Comparison of ENCODE assay signal across 14 cellular contexts in genomic region chr22:25039255-25039654, GRCh38.
A peak's percentile ranks its signal among the peaks of the same experiment; 100 is the strongest.
DNase-seq lines count a peak whose midpoint lies in the region; ATAC-seq, FAIRE-seq and TF ChIP-seq lines count a peak whose summit lies in the region.
"Had no signal": no experiment of that assay in that cellular context is flagged by ENCODE, and none has a peak within 500 bp of the region (broad histone marks: within the 10 kb centered on the region; RNA-seq: fewer than 3 reads in every experiment).

No MANE protein-coding gene starts in this region.

- H3K4me1 ChIP-seq in liver (ENCODE audit: control insufficient read depth in 4 of 4, insufficient read depth in 4 of 4, low read length in 3 of 4) (peaks cover 8 to 23% (median 17%) of the 10 kb centered on the region in 4 donors), HepG2 (ENCODE audit: insufficient read depth, low read length) (no peaks in the 10 kb centered on the region)
- H3K4me1 ChIP-seq: BLaER1 treated with 17β-estradiol and CSF1 and Interleukin-3, amounts not matched to agents 10 nM and 100 nM had no signal

- H3K36me3 ChIP-seq in liver (ENCODE audit: control insufficient read depth in 4 of 4, insufficient read depth in 3 of 4, low read depth in 1 of 4, low read length in 3 of 4) (no peaks in the 10 kb centered on the region), HepG2 (replicated peaks in 1 of 2; ENCODE audit: control insufficient read depth in 1 of 2, insufficient read depth in 2 of 2, low read length in 2 of 2) (peaks cover 12 to 30% of the 10 kb centered on the region in 2 experiments)
- H3K36me3 ChIP-seq: BLaER1 treated with 17β-estradiol and CSF1 and Interleukin-3, amounts not matched to agents 10 nM and 100 nM had no signal

- H3K27ac ChIP-seq in liver (ENCODE audit: low read depth in 1 of 2, low read length in 2 of 2) (peak overlapping the region; percentile 4 to 57), HepG2 (ENCODE audit: extremely low read length, insufficient read depth, low read length) (no peak overlapping the region)
- H3K27ac ChIP-seq: BLaER1 treated with 17β-estradiol and CSF1 and Interleukin-3, amounts not matched to agents 10 nM and 100 nM had no signal

- in situ Hi-C loops in HepG2 (cut with HindIII; ENCODE audit: extremely low pct_ligation_motif_present, low pct_unique_long_range_greater_than_20kb) = loop anchor here (25.0 kb wide), 1 partner anchor 277 kb away; the partner anchor contains the start of gene PIWIL3

- DNase-seq in HepG2 (ENCODE audit: low spot score) = no peak
- DNase-seq in left lobe of liver (ENCODE audit: low spot score) = peak; percentile 93
- DNase-seq in sciatic nerve (ENCODE audit: low spot score) = no peak
- DNase-seq in T-helper 2 cell = no peak
- DNase-seq: ACHN; Calu3; CD4-positive, CD25-positive, alpha-beta regulatory T cell; H7 had no signal

- TF ChIP-seq CTCF in liver (IDR thresholded peaks at IDR 0.05; ENCODE audit: low read depth, low read length, missing input control) = no peak
- TF ChIP-seq CTCF in HepG2 (CRISPR knock-in tag; IDR thresholded peaks at IDR 0.05) = no peak

- TF ChIP-seq EP300 in HepG2 (IDR thresholded peaks at IDR 0.05; ENCODE audit: low read depth in 2 of 2, low read length in 2 of 2) (no peak), HepG2 (CRISPR knock-in tag; IDR thresholded peaks at IDR 0.05; ENCODE audit: borderline replicate concordance) (no peak)

- H3K27me3 ChIP-seq in liver (ENCODE audit: control insufficient read depth in 4 of 4, insufficient read depth in 4 of 4, low read length in 3 of 4) = no peaks in the 10 kb centered on the region
- H3K27me3 ChIP-seq in HepG2 (ENCODE audit: control insufficient read depth in 1 of 2, insufficient read depth in 2 of 2, low read length in 2 of 2) = no peaks in the 10 kb centered on the region
- H3K27me3 ChIP-seq: BLaER1 treated with 17β-estradiol and CSF1 and Interleukin-3, amounts not matched to agents 10 nM and 100 nM had no signal

- H3K9ac ChIP-seq in liver (ENCODE audit: low read depth in 1 of 2, low read length in 2 of 2) (no peak overlapping the region), HepG2 (ENCODE audit: insufficient read depth, low read depth, low read length) (no peak overlapping the region)
- H3K9ac ChIP-seq: BLaER1 treated with 17β-estradiol and CSF1 and Interleukin-3, amounts not matched to agents 10 nM and 100 nM had no signal

- POLR2A ChIA-PET in HepG2 (lab: Yijun Ruan, JAX) = no interaction called here

- no peak for TF ChIP-seq POLR2A in HepG2 (IDR thresholded peaks at IDR 0.05; ENCODE audit: insufficient read depth in 1 of 2, low read depth in 2 of 2, low read length in 2 of 2)

- H3K9me3 ChIP-seq in liver (ENCODE audit: control insufficient read depth in 4 of 4, low read length in 3 of 4) (no peaks in the 10 kb centered on the region), HepG2 (ENCODE audit: low read length) (no peaks in the 10 kb centered on the region)
- H3K9me3 ChIP-seq: BLaER1 treated with 17β-estradiol and CSF1 and Interleukin-3, amounts not matched to agents 10 nM and 100 nM had no signal

- no peaks in the 10 kb centered on the region for H4K20me1 ChIP-seq in HepG2 (ENCODE audit: insufficient read depth, low read length)
- H4K20me1 ChIP-seq: BLaER1 treated with 17β-estradiol and CSF1 and Interleukin-3, amounts not matched to agents 10 nM and 100 nM had no signal

- H3K79me2 ChIP-seq in HepG2 (ENCODE audit: insufficient read depth, low read length) = no peaks in the 10 kb centered on the region

- ATAC-seq in HepG2 (no peak), left lobe of liver (peak; percentile 88), sciatic nerve (peak; percentile 59), GM21825 (IDR thresholded peaks at IDR 0.05; ENCODE audit: unreplicated experiment) (no peak), HG02798 (IDR thresholded peaks at IDR 0.05; ENCODE audit: poor library complexity, unreplicated experiment) (no peak)
- ATAC-seq: GM23338 had no signal

- TF ChIP-seq RAD21 in liver (IDR thresholded peaks at IDR 0.05) (no peak), HepG2 (CRISPR knock-in tag; IDR thresholded peaks at IDR 0.05) (no peak)

- CTCF ChIA-PET in HepG2 (lab: Yijun Ruan, JAX; ENCODE audit: low intra/inter-chr PET ratio, low total read pairs) = no interaction called here

- no peak overlapping the region for H3K4me3 ChIP-seq in liver (ENCODE audit: low read depth in 1 of 3, low read length in 3 of 3)
- no peak overlapping the region for H3K4me3 ChIP-seq in HepG2 (replicated peaks in 1 of 3; ENCODE audit: insufficient read depth in 1 of 3, low read depth in 2 of 3, low read length in 3 of 3)
- H3K4me3 ChIP-seq: BLaER1 treated with 17β-estradiol and CSF1 and Interleukin-3, amounts not matched to agents 10 nM and 100 nM; GM23338 had no signal

- no peak overlapping the region for H2AFZ ChIP-seq in HepG2 (ENCODE audit: low read length)
- H2AFZ ChIP-seq: GM23338 had no signal

- intact Hi-C loops in HepG2 (cut with micrococcal nuclease; ENCODE audit: unreplicated experiment) = no loop called here
- intact Hi-C loops in sciatic nerve (cut with DNase I) = no loop called here

- WGBS in liver = 48% methylated on average over 17 of the region's 17 CpGs
- 98% methylated on average over 11 of the region's 17 CpGs for WGBS in HepG2 (ENCODE audit: low lambda C conversion rate)

- no TSS peak for BruUV-seq in HepG2 (replicated peaks; lab: Mats Ljungman, UMichigan)

- H3K4me2 ChIP-seq in HepG2 (ENCODE audit: low read depth, low read length) = no peak overlapping the region
- H3K4me2 ChIP-seq: BLaER1 treated with 17β-estradiol and CSF1 and Interleukin-3, amounts not matched to agents 10 nM and 100 nM; GM23338 had no signal

- no peak for FAIRE-seq in HepG2 (lab: Jason Lieb, UNC)
- FAIRE-seq: GM18507 had no signal

TF ChIP-seq in liver, 16 proteins besides CTCF, POLR2A, EP300 and RAD21 (continues in another document):
- no peak for TF ChIP-seq FOXA2 (IDR thresholded peaks at IDR 0.05)
- no peak for TF ChIP-seq TAF1 (conservative IDR thresholded peaks at IDR 0.05)
- TF ChIP-seq YY1 (IDR thresholded peaks at IDR 0.05) = peak; percentile 26
- peak in 1 of 2 donors; percentile 16 for TF ChIP-seq EGR1 (IDR thresholded peaks at IDR 0.05; ENCODE audit: low read depth in 2 of 2)
- TF ChIP-seq FOXA1 (IDR thresholded peaks at IDR 0.05) = no peak
- TF ChIP-seq ZBTB33 (IDR thresholded peaks at IDR 0.05) = no peak
- TF ChIP-seq NR2F2 (IDR thresholded peaks at IDR 0.05) = no peak
- TF ChIP-seq SP1 (IDR thresholded peaks at IDR 0.05) = peak; percentile 34
- no peak for TF ChIP-seq MAX (IDR thresholded peaks at IDR 0.05)

TF ChIP-seq in HepG2, 621 proteins besides CTCF, POLR2A, EP300 and RAD21:
- TF ChIP-seq BCL3 (CRISPR knock-in tag; IDR thresholded peaks at IDR 0.05) = no peak
- TF ChIP-seq ISX (CRISPR knock-in tag; conservative IDR thresholded peaks at IDR 0.05) = no peak
- TF ChIP-seq TERF1 (CRISPR knock-in tag; IDR thresholded peaks at IDR 0.05) = no peak
- TF ChIP-seq ZNF17 (CRISPR knock-in tag; IDR thresholded peaks at IDR 0.05) = no peak
- no peak for TF ChIP-seq ZBTB39 (CRISPR knock-in tag; IDR thresholded peaks at IDR 0.05)
- no peak for TF ChIP-seq KLF11 (CRISPR knock-in tag; IDR thresholded peaks at IDR 0.05)

Comparison
In these comparisons a context has a peak if more than half of its experiments do, and no peak if none do; other contexts are left out.
1. ATAC-seq: peak in left lobe of liver (single experiment) and sciatic nerve (single experiment); none in HepG2 (single experiment), GM21825 (single experiment) and HG02798 (single experiment).